In the genomic region with DNA sequence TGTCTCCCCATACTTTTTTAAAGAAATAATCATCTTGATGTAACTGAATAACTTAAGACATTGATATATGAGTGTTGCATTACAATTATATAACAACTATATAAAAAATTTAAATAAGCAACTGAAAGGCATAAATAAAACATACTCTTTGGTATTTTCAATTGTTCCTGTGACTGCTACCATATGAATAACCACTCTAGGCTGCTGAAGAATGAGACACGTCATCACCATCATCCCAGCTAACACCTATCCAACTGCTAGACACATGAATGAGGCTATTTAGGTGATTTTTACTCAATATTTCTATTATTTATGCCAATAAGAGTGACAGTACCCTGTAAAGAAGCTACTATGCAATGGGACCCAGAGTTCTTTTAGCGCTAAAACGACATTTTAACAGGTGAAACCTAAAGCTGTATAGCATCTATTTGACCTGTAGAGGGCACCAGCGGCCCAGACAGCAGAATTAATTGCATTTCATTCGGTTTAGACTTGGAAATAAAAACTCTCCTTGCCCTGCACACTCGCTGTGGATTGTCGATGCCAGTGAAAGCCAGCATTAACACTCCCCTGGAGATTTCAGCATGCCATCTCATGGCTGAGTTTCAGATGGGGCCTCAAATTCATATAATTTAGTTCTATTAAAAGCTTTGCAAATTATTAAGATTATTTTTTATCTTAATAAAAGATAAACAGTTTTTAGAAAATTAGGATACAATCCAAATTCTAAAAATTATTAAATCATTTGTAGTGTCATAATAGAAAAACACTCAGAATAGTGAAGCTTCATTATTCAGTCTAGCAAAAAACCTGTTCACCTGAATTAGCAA, we compare ENCODE assay signal across 8 cellular contexts.
DNase-seq lines count a peak whose midpoint lies in the region; ATAC-seq and TF ChIP-seq lines count a peak whose summit lies in the region.

No MANE protein-coding gene starts in this region.

- DNase-seq in activated T-cell treated with anti-CD3 and anti-CD28 coated beads for 4 hours (peak; percentile 1), HAP-1 (ENCODE audit: low spot score in 2 of 2) (peak; percentile 56 to 71), LHCN-M2 (ENCODE audit: low read depth) (peak; percentile 48), OCI-LY7 (ENCODE audit: low spot score) (peak; percentile 45), astrocyte of the hippocampus (ENCODE audit: low read depth, low spot score) (peak; percentile 81), inferior parietal cortex (ENCODE audit: extremely low spot score) (peak; percentile 87)
- no peak for DNase-seq in activated T-cell treated with anti-CD3 and anti-CD28 coated beads, Interleukin-2, amount 50 U/mL, for 4 hours
- peak in 3 of 4 experiments; percentile 2 to 3 (median 2) for DNase-seq in stimulated activated CD4-positive, alpha-beta T cell treated with anti-CD3 and anti-CD28 coated beads, Interleukin-1b, Interleukin-23, amount 100 ng/mL, for 24 hours (ENCODE audit: low read depth in 4 of 4, low spot score in 1 of 4)

- intact Hi-C loops in OCI-LY7 (cut with micrococcal nuclease; ENCODE audit: unreplicated experiment): loop anchor here (2.0 to 5.0 kb wide), 3 partner anchors 242 to 937 kb away; no protein-coding TSS in a partner anchor

- no peaks in the 10 kb centered on the region for H3K79me2 ChIP-seq in OCI-LY7 (ENCODE audit: insufficient read depth, low read depth, low read length)

- no peak overlapping the region for H3K4me2 ChIP-seq in OCI-LY7 (ENCODE audit: low read length)

- no peaks in the 10 kb centered on the region for H4K20me1 ChIP-seq in OCI-LY7 (ENCODE audit: insufficient read depth, low read length)

- POLR2A ChIA-PET in OCI-LY7 (lab: Charles Lee): interaction anchor here (0.7 to 2.0 kb wide), 4 partner anchors 10 to 78 kb away, joined by 3 to 8 read pairs (median 4); no protein-coding TSS in a partner anchor

- no peaks in the 10 kb centered on the region for H3K9me3 Mint-ChIP-seq in activated T-cell treated with anti-CD3 and anti-CD28 coated beads, Interleukin-2, amount 50 U/mL, for 4 hours

- H3K4me3 ChIP-seq in HAP-1 (no peak overlapping the region), OCI-LY7 (ENCODE audit: low read depth, low read length, poor library complexity, severe bottlenecking) (no peak overlapping the region)

- no peaks in the 10 kb centered on the region for H3K4me1 Mint-ChIP-seq in activated T-cell treated with anti-CD3 and anti-CD28 coated beads, Interleukin-2, amount 50 U/mL, for 4 hours (ENCODE audit: low read depth)

- no peaks in the 10 kb centered on the region for H3K9me2 ChIP-seq in OCI-LY7 (ENCODE audit: insufficient read depth, low read length)

- H3K36me3 Mint-ChIP-seq in activated T-cell treated with anti-CD3 and anti-CD28 coated beads, Interleukin-2, amount 50 U/mL, for 4 hours (ENCODE audit: insufficient read depth): no peaks in the 10 kb centered on the region

- no peak overlapping the region for H3K27ac ChIP-seq in OCI-LY7 (ENCODE audit: low read depth, low read length, poor library complexity, severe bottlenecking)

- CTCF ChIA-PET in OCI-LY7 (lab: Charles Lee; ENCODE audit: unreplicated experiment): no interaction called here

- H3K27me3 ChIP-seq in HAP-1 (ENCODE audit: low read depth): no peaks in the 10 kb centered on the region

- ATAC-seq in activated T-cell treated with anti-CD3 and anti-CD28 coated beads, Interleukin-2, amount 50 U/mL, for 4 hours: no peak

- BruUV-seq in OCI-LY7 (replicated peaks; lab: Mats Ljungman, UMichigan): no TSS peak

- in situ Hi-C loops in HAP-1 (cut with MboI; ENCODE audit: low sequenced_read_pairs): loop anchor here (25.0 kb wide), 1 partner anchor 228 kb away; no protein-coding TSS in a partner anchor

- no peaks in the 10 kb centered on the region for H3K36me3 ChIP-seq in HAP-1 (replicated peaks)
- no peaks in the 10 kb centered on the region for H3K36me3 ChIP-seq in OCI-LY7 (ENCODE audit: insufficient read depth, low read length)

- H2AFZ ChIP-seq in OCI-LY7 (ENCODE audit: low read length): no peak overlapping the region

- H3K4me1 ChIP-seq in HAP-1 (no peaks in the 10 kb centered on the region), OCI-LY7 (ENCODE audit: insufficient read depth, low read length, poor library complexity, severe bottlenecking) (no peaks in the 10 kb centered on the region)

- no peaks in the 10 kb centered on the region for H3K27me3 Mint-ChIP-seq in activated T-cell treated with anti-CD3 and anti-CD28 coated beads, Interleukin-2, amount 50 U/mL, for 4 hours (ENCODE audit: low read depth)

- H3K9me3 ChIP-seq in HAP-1: no peaks in the 10 kb centered on the region
- no peaks in the 10 kb centered on the region for H3K9me3 ChIP-seq in OCI-LY7 (ENCODE audit: low read length)

- no peak overlapping the region for H3K4me3 Mint-ChIP-seq in activated T-cell treated with anti-CD3 and anti-CD28 coated beads, Interleukin-2, amount 50 U/mL, for 4 hours

- TF ChIP-seq CTCF in OCI-LY7 (conservative IDR thresholded peaks at IDR 0.05; ENCODE audit: low read length): peak; percentile 89
